ENCODE assay signal across 17 cellular contexts in genomic region chr5:162037431-162037830, GRCh38. TPM values are rescaled to one million over a fixed set of nuclear protein-coding genes. Genes with fewer than 3 reads are reported as not detected.
A peak's percentile ranks its signal among the peaks of the same experiment; 100 is the strongest.
DNase-seq lines count a peak whose midpoint lies in the region; ATAC-seq and TF ChIP-seq lines count a peak whose summit lies in the region.
"Had no signal": no experiment of that assay in that cellular context is flagged by ENCODE, and none has a peak within 500 bp of the region (broad histone marks: within the 10 kb centered on the region; RNA-seq: fewer than 3 reads in every experiment).

No MANE protein-coding gene starts in this region.

- H3K9me3 ChIP-seq in HUES6 (ENCODE audit: control insufficient read depth, insufficient read depth, low read depth, low read length) (no peaks in the 10 kb centered on the region), neuronal stem cell (replicated peaks in 1 of 2; ENCODE audit: control insufficient read depth in 2 of 2, insufficient read depth in 1 of 2, low read depth in 1 of 2, low read length in 2 of 2) (no peaks in the 10 kb centered on the region)
- H3K9me3 ChIP-seq: BLaER1, Caco-2, HAP-1 had no signal

- H3K27ac Mint-ChIP-seq in WTC11, result no peak overlapping the region
- H3K27ac Mint-ChIP-seq: CD8-positive, alpha-beta memory T cell; HFFc6; IgD-negative memory B cell had no signal

- no peak overlapping the region for H3K4ac ChIP-seq in neuronal stem cell (ENCODE audit: low read length)

- POLR2A ChIA-PET in WTC11 (lab: Charles Lee), result no interaction called here

- no peak overlapping the region for H2BK15ac ChIP-seq in neuronal stem cell (ENCODE audit: low read length)

- no peak overlapping the region for H4K91ac ChIP-seq in neuronal stem cell (ENCODE audit: low read depth, low read length, poor library complexity)

- H3K14ac ChIP-seq in neuronal stem cell (ENCODE audit: low read length), result no peak overlapping the region

- no CpG with 5 or more reads among the region's 1 CpG for WGBS in neuronal stem cell (ENCODE audit: extremely low coverage in 2 of 2, insufficient read length in 2 of 2, insufficient replicate concordance in 1 of 2), 2 donors

- no peak for ATAC-seq in WTC11
- ATAC-seq in HG02840 (IDR thresholded peaks at IDR 0.05; ENCODE audit: low FRiP score, unreplicated experiment), result no peak

- peaks cover 21% of the 10 kb centered on the region for H3K36me3 Mint-ChIP-seq in WTC11
- H3K36me3 Mint-ChIP-seq: CD8-positive, alpha-beta memory T cell; IgD-negative memory B cell had no signal

- no peaks in the 10 kb centered on the region for H3K79me1 ChIP-seq in neuronal stem cell (ENCODE audit: low read depth, low read length)

- no peak overlapping the region for H2AFZ ChIP-seq in neuronal stem cell (ENCODE audit: low read length)

- no peaks in the 10 kb centered on the region for H3K4me1 ChIP-seq in HUES6 (ENCODE audit: control insufficient read depth, insufficient read depth, low read length)
- H3K4me1 ChIP-seq in neuronal stem cell (ENCODE audit: control insufficient read depth in 2 of 2, insufficient read depth in 1 of 2, low read depth in 1 of 2, low read length in 2 of 2), result no peaks in the 10 kb centered on the region
- H3K4me1 ChIP-seq: BLaER1, Caco-2, HAP-1 had no signal

- no peak overlapping the region for H2BK12ac ChIP-seq in neuronal stem cell (ENCODE audit: low read length)

- no peak overlapping the region for H3K27ac ChIP-seq in HUES6 (ENCODE audit: low read depth, low read length)
- no peak overlapping the region for H3K27ac ChIP-seq in neuronal stem cell (replicated peaks; ENCODE audit: low read length)
- H3K27ac ChIP-seq: BLaER1 had no signal

- peaks cover 23% of the 10 kb centered on the region for H3K4me1 Mint-ChIP-seq in WTC11
- H3K4me1 Mint-ChIP-seq: CD8-positive, alpha-beta memory T cell; IgD-negative memory B cell had no signal

- H3K4me3 Mint-ChIP-seq in WTC11, result peak overlapping the region; percentile 49
- H3K4me3 Mint-ChIP-seq: CD8-positive, alpha-beta memory T cell; HFFc6; IgD-negative memory B cell had no signal

- no peak overlapping the region for H2AK5ac ChIP-seq in neuronal stem cell (ENCODE audit: low read depth, low read length)

- H3K36me3 ChIP-seq in HUES6 (ENCODE audit: control insufficient read depth, insufficient read depth, low read length) (peaks cover 6% of the 10 kb centered on the region; the same call in 1 of the 2 replicates), neuronal stem cell (replicated peaks in 1 of 2; ENCODE audit: control insufficient read depth in 2 of 2, insufficient read depth in 2 of 2, low read length in 2 of 2) (no peaks in the 10 kb centered on the region)
- H3K36me3 ChIP-seq: BLaER1, HAP-1 had no signal

- H2BK5ac ChIP-seq in neuronal stem cell (ENCODE audit: low read length), result no peak overlapping the region

- no peak overlapping the region for H4K8ac ChIP-seq in neuronal stem cell (ENCODE audit: low read depth, low read length)

- no peak overlapping the region for H3K4me2 ChIP-seq in neuronal stem cell (ENCODE audit: insufficient read depth, low read length, poor library complexity, severe bottlenecking)
- H3K4me2 ChIP-seq: BLaER1 had no signal

- H3K9ac ChIP-seq in HUES6 (ENCODE audit: low read length) (no peak overlapping the region), neuronal stem cell (ENCODE audit: low read depth, low read length, poor library complexity) (no peak overlapping the region)
- H3K9ac ChIP-seq: BLaER1 had no signal

- H3K23ac ChIP-seq in neuronal stem cell (ENCODE audit: low read depth, low read length, poor library complexity), result no peak overlapping the region

- peak; percentile 7 for DNase-seq in NCI-H1694 treated with DMSO at 0.1 percent for 48 hours (lab: John Stamatoyannopoulos, UW)
- no peak for DNase-seq in NCI-H1694 (lab: John Stamatoyannopoulos, UW)
- DNase-seq in WTC11 (ENCODE audit: low spot score), result no peak
- DNase-seq in neuronal stem cell (ENCODE audit: low spot score), result no peak
- no peak for DNase-seq in GF-D8 (lab: John Stamatoyannopoulos, UW)
- DNase-seq: 8988T; AML-193; Caco-2; CD8-positive, alpha-beta memory T cell; GOT3; HFFc6; KG1 had no signal

- no peak overlapping the region for H2BK120ac ChIP-seq in neuronal stem cell (ENCODE audit: low read depth, low read length)

- H3K9me3 Mint-ChIP-seq in WTC11, result peaks cover 21% of the 10 kb centered on the region

- CTCF ChIA-PET in WTC11 (lab: Charles Lee), result no interaction called here

- H3K27me3 ChIP-seq in HUES6 (ENCODE audit: control insufficient read depth, insufficient read depth, low read length) (no peaks in the 10 kb centered on the region), neuronal stem cell (ENCODE audit: control insufficient read depth in 3 of 3, insufficient read depth in 3 of 3, low read depth in 1 of 3, low read length in 3 of 3) (no peaks in the 10 kb centered on the region)
- H3K27me3 ChIP-seq: BLaER1 had no signal

- H3K18ac ChIP-seq in neuronal stem cell (ENCODE audit: low read length), result no peak overlapping the region

- H3K4me3 ChIP-seq in HUES6 (ENCODE audit: low read depth, low read length) (peak overlapping the region; percentile 63), neuronal stem cell (ENCODE audit: low read length in 2 of 2) (no peak overlapping the region)
- H3K4me3 ChIP-seq: BLaER1, HAP-1 had no signal

- TF ChIP-seq CTCF in WTC11 (IDR thresholded peaks at IDR 0.05), result no peak

- no peaks in the 10 kb centered on the region for H3K27me3 Mint-ChIP-seq in WTC11 (ENCODE audit: low read depth)
- H3K27me3 Mint-ChIP-seq: CD8-positive, alpha-beta memory T cell; IgD-negative memory B cell had no signal

TF ChIP-seq in WTC11, 78 proteins besides CTCF, POLR2A, EP300 and RAD21:
- no peak for TF ChIP-seq HMGXB4 (CRISPR knock-in tag; IDR thresholded peaks at IDR 0.05)
- TF ChIP-seq NR1H2 (CRISPR knock-in tag; IDR thresholded peaks at IDR 0.05), result no peak
- no peak for TF ChIP-seq KAT7 (CRISPR knock-in tag; IDR thresholded peaks at IDR 0.05; ENCODE audit: borderline replicate concordance)
- TF ChIP-seq FOXP1 (CRISPR knock-in tag; IDR thresholded peaks at IDR 0.05; ENCODE audit: borderline replicate concordance), result no peak
- no peak for TF ChIP-seq ZBTB43 (CRISPR knock-in tag; IDR thresholded peaks at IDR 0.05)
- no peak for TF ChIP-seq ATF2 (CRISPR knock-in tag; IDR thresholded peaks at IDR 0.05; ENCODE audit: borderline replicate concordance, low read depth)
- no peak for TF ChIP-seq TEAD1 (CRISPR knock-in tag; IDR thresholded peaks at IDR 0.05)

RNA-seq across cellular contexts. Expression of gene GABRG2, which starts 30.1 kb away (rescaled TPM):
- total RNA-seq in WTC11 (2021), result 3.4 to 4.0 TPM (median 3.7 TPM) in 3 replicates
- 0.07 TPM for polyA plus RNA-seq in neuronal stem cell (2013, experiment 1 of 2)
- polyA plus RNA-seq in neuronal stem cell (2013, experiment 2 of 2), result 0.06 TPM
- total RNA-seq: CD8-positive, alpha-beta memory T cell; HFFc6 had no signal
- polyA plus RNA-seq: CD8-positive, alpha-beta memory T cell; IgD-negative memory B cell had no signal
